Comparison of ENCODE assay signal across 1 cellular context in the genomic region with DNA sequence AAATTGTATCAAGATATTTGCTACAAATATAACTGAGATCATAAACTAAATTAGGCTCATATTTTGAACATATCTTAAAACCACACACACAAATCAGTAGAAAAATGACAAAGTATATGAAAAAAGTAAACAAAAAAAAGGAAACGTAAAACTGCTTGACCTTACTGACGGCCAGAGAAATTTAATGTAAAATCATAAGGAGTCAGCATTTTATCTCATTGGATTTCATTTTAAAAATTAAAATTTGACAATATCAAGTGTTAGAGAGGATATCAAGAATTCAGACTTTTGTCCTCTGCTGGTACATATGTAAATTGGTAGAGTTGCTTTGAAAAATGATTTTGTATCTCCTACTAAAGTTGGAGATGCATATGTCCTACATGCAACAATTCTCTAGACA.
TF ChIP-seq lines count a peak whose summit lies in the region.

No MANE protein-coding gene starts in this region.

TF ChIP-seq in HepG2, 621 proteins besides CTCF, POLR2A, EP300 and RAD21 (continued from another document):
- TF ChIP-seq, protein P1, sequence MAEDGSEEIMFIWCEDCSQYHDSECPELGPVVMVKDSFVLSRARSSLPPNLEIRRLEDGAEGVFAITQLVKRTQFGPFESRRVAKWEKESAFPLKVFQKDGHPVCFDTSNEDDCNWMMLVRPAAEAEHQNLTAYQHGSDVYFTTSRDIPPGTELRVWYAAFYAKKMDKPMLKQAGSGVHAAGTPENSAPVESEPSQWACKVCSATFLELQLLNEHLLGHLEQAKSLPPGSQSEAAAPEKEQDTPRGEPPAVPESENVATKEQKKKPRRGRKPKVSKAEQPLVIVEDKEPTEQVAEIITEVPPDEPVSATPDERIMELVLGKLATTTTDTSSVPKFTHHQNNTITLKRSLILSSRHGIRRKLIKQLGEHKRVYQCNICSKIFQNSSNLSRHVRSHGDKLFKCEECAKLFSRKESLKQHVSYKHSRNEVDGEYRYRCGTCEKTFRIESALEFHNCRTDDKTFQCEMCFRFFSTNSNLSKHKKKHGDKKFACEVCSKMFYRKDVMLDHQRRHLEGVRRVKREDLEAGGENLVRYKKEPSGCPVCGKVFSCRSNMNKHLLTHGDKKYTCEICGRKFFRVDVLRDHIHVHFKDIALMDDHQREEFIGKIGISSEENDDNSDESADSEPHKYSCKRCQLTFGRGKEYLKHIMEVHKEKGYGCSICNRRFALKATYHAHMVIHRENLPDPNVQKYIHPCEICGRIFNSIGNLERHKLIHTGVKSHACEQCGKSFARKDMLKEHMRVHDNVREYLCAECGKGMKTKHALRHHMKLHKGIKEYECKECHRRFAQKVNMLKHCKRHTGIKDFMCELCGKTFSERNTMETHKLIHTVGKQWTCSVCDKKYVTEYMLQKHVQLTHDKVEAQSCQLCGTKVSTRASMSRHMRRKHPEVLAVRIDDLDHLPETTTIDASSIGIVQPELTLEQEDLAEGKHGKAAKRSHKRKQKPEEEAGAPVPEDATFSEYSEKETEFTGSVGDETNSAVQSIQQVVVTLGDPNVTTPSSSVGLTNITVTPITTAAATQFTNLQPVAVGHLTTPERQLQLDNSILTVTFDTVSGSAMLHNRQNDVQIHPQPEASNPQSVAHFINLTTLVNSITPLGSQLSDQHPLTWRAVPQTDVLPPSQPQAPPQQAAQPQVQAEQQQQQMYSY (CRISPR knock-in tag; IDR thresholded peaks at IDR 0.05), result no peak
- TF ChIP-seq PLRG1 (conservative IDR thresholded peaks at IDR 0.05) (no peak), ZNF781 (CRISPR knock-in tag; IDR thresholded peaks at IDR 0.05; ENCODE audit: borderline replicate concordance, not compliant biosample characterization) (no peak), ZNF567 (CRISPR knock-in tag; IDR thresholded peaks at IDR 0.05; ENCODE audit: borderline replicate concordance) (no peak)
